ENCODE assay signal across 16 cellular contexts in the genomic region with DNA sequence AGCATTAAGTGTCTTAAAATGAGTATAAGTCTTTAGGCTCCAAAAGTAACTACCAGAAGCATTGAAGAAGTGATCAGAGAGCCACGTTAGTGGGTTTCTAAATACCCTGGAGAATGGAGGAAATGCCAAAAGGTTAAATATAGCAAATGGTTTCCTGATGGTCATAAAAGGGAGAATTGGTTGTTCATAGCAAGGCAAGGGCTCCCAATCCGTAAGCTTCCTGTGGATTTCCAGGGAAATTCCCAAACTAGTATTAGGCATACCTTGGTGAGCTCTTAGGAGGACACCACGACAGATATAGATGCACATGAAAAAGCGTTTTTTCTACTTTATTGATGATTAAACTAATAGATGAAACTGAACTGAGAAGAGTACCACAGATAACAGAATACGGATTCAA.
A peak's percentile ranks its signal among the peaks of the same experiment; 100 is the strongest.
DNase-seq lines count a peak whose midpoint lies in the region; ATAC-seq and TF ChIP-seq lines count a peak whose summit lies in the region.
"Had no signal": no experiment of that assay in that cellular context is flagged by ENCODE, and none has a peak within 500 bp of the region (broad histone marks: within the 10 kb centered on the region; RNA-seq: fewer than 3 reads in every experiment).

No MANE protein-coding gene starts in this region.

- TF ChIP-seq POLR2A in esophagus muscularis mucosa (IDR thresholded peaks at IDR 0.05; ENCODE audit: low read depth): no peak

- H3K9me3 ChIP-seq in esophagus muscularis mucosa: no peaks in the 10 kb centered on the region

- peaks cover 0 to 14% (median 9%) of the 10 kb centered on the region in 4 donors for H3K4me1 ChIP-seq in esophagus muscularis mucosa

- TF ChIP-seq EP300 in esophagus muscularis mucosa (IDR thresholded peaks at IDR 0.05): no peak

- WGBS in esophagus muscularis mucosa: 81% methylated on average over 5 of the region's 5 CpGs

- ATAC-seq in SK-N-SH treated with all-trans-retinoic acid at 6 μM for 48 hours (no peak), HG03432 (IDR thresholded peaks at IDR 0.05; ENCODE audit: unreplicated experiment) (no peak)
- ATAC-seq: GM12878 had no signal

- H3K27ac ChIP-seq in esophagus muscularis mucosa (replicated peaks in 1 of 4): no peak overlapping the region
- H3K27ac ChIP-seq: GM23248 had no signal

- DNase-seq in dermis blood vessel endothelial cell: peak; percentile 67
- peak; percentile 31 for DNase-seq in glomerular endothelial cell (ENCODE audit: extremely low read depth, low read depth, low spot score)
- peak; percentile 13 for DNase-seq in pulmonary artery endothelial cell (ENCODE audit: low read depth, low spot score)
- no peak for DNase-seq in esophagus muscularis mucosa (ENCODE audit: extremely low spot score)
- DNase-seq: CD4-positive, alpha-beta T cell; CD8-positive, alpha-beta memory T cell; DMS 273 treated with DMSO at 0.1 percent for 48 hours; DMS79; EL; GDM1; GM23248; H7; HCEC 1CT had no signal

- TF ChIP-seq CTCF in esophagus muscularis mucosa (IDR thresholded peaks at IDR 0.05): no peak

- intact Hi-C loops in esophagus muscularis mucosa (cut with DNase I): no loop called here

- no peaks in the 10 kb centered on the region for H3K36me3 ChIP-seq in esophagus muscularis mucosa

- H3K4me3 ChIP-seq in esophagus muscularis mucosa: no peak overlapping the region
- H3K4me3 ChIP-seq: GM12878, GM23248 had no signal

- H3K27me3 ChIP-seq in esophagus muscularis mucosa: no peaks in the 10 kb centered on the region

TF ChIP-seq in SK-N-SH treated with all-trans-retinoic acid at 6 μM for 48 hours, 23 proteins besides CTCF, POLR2A, EP300 and RAD21:
- TF ChIP-seq CSDC2 (CRISPR knock-in tag; IDR thresholded peaks at IDR 0.05): no peak
- no peak for TF ChIP-seq ESRRG (CRISPR knock-in tag; IDR thresholded peaks at IDR 0.05)
- TF ChIP-seq, protein P1, sequence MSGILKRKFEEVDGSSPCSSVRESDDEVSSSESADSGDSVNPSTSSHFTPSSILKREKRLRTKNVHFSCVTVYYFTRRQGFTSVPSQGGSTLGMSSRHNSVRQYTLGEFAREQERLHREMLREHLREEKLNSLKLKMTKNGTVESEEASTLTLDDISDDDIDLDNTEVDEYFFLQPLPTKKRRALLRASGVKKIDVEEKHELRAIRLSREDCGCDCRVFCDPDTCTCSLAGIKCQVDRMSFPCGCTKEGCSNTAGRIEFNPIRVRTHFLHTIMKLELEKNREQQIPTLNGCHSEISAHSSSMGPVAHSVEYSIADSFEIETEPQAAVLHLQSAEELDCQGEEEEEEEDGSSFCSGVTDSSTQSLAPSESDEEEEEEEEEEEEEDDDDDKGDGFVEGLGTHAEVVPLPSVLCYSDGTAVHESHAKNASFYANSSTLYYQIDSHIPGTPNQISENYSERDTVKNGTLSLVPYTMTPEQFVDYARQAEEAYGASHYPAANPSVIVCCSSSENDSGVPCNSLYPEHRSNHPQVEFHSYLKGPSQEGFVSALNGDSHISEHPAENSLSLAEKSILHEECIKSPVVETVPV (CRISPR knock-in tag; IDR thresholded peaks at IDR 0.05): no peak
- no peak for TF ChIP-seq ZNF70 (CRISPR knock-in tag; IDR thresholded peaks at IDR 0.05)
- no peak for TF ChIP-seq GLIS3 (CRISPR knock-in tag; IDR thresholded peaks at IDR 0.05)
- TF ChIP-seq TCF4 (CRISPR knock-in tag; IDR thresholded peaks at IDR 0.05; ENCODE audit: borderline replicate concordance): no peak
- no peak for TF ChIP-seq ZNF8 (CRISPR knock-in tag; IDR thresholded peaks at IDR 0.05)
- TF ChIP-seq SNAI2 (CRISPR knock-in tag; IDR thresholded peaks at IDR 0.05): no peak
- TF ChIP-seq, protein P2, sequence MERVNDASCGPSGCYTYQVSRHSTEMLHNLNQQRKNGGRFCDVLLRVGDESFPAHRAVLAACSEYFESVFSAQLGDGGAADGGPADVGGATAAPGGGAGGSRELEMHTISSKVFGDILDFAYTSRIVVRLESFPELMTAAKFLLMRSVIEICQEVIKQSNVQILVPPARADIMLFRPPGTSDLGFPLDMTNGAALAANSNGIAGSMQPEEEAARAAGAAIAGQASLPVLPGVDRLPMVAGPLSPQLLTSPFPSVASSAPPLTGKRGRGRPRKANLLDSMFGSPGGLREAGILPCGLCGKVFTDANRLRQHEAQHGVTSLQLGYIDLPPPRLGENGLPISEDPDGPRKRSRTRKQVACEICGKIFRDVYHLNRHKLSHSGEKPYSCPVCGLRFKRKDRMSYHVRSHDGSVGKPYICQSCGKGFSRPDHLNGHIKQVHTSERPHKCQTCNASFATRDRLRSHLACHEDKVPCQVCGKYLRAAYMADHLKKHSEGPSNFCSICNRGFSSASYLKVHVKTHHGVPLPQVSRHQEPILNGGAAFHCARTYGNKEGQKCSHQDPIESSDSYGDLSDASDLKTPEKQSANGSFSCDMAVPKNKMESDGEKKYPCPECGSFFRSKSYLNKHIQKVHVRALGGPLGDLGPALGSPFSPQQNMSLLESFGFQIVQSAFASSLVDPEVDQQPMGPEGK (CRISPR knock-in tag; IDR thresholded peaks at IDR 0.05; ENCODE audit: borderline replicate concordance): no peak
- no peak for TF ChIP-seq ISL1 (CRISPR knock-in tag; IDR thresholded peaks at IDR 0.05)
- TF ChIP-seq, protein P3, sequence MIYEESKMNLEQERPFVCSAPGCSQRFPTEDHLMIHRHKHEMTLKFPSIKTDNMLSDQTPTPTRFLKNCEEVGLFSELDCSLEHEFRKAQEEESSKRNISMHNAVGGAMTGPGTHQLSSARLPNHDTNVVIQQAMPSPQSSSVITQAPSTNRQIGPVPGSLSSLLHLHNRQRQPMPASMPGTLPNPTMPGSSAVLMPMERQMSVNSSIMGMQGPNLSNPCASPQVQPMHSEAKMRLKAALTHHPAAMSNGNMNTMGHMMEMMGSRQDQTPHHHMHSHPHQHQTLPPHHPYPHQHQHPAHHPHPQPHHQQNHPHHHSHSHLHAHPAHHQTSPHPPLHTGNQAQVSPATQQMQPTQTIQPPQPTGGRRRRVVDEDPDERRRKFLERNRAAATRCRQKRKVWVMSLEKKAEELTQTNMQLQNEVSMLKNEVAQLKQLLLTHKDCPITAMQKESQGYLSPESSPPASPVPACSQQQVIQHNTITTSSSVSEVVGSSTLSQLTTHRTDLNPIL (CRISPR knock-in tag; IDR thresholded peaks at IDR 0.05; ENCODE audit: low read depth): no peak
- no peak for TF ChIP-seq TOX (CRISPR knock-in tag; IDR thresholded peaks at IDR 0.05; ENCODE audit: borderline replicate concordance)
- TF ChIP-seq, protein P4, sequence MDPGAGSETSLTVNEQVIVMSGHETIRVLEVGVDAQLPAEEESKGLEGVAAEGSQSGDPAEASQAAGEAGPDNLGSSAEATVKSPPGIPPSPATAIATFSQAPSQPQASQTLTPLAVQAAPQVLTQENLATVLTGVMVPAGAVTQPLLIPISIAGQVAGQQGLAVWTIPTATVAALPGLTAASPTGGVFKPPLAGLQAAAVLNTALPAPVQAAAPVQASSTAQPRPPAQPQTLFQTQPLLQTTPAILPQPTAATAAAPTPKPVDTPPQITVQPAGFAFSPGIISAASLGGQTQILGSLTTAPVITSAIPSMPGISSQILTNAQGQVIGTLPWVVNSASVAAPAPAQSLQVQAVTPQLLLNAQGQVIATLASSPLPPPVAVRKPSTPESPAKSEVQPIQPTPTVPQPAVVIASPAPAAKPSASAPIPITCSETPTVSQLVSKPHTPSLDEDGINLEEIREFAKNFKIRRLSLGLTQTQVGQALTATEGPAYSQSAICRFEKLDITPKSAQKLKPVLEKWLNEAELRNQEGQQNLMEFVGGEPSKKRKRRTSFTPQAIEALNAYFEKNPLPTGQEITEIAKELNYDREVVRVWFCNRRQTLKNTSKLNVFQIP (CRISPR knock-in tag; IDR thresholded peaks at IDR 0.05; ENCODE audit: borderline replicate concordance, low read depth): no peak
- TF ChIP-seq PPARA (CRISPR knock-in tag; IDR thresholded peaks at IDR 0.05; ENCODE audit: borderline replicate concordance): no peak
- TF ChIP-seq RARB (CRISPR knock-in tag; IDR thresholded peaks at IDR 0.05): no peak
- TF ChIP-seq, protein P5, sequence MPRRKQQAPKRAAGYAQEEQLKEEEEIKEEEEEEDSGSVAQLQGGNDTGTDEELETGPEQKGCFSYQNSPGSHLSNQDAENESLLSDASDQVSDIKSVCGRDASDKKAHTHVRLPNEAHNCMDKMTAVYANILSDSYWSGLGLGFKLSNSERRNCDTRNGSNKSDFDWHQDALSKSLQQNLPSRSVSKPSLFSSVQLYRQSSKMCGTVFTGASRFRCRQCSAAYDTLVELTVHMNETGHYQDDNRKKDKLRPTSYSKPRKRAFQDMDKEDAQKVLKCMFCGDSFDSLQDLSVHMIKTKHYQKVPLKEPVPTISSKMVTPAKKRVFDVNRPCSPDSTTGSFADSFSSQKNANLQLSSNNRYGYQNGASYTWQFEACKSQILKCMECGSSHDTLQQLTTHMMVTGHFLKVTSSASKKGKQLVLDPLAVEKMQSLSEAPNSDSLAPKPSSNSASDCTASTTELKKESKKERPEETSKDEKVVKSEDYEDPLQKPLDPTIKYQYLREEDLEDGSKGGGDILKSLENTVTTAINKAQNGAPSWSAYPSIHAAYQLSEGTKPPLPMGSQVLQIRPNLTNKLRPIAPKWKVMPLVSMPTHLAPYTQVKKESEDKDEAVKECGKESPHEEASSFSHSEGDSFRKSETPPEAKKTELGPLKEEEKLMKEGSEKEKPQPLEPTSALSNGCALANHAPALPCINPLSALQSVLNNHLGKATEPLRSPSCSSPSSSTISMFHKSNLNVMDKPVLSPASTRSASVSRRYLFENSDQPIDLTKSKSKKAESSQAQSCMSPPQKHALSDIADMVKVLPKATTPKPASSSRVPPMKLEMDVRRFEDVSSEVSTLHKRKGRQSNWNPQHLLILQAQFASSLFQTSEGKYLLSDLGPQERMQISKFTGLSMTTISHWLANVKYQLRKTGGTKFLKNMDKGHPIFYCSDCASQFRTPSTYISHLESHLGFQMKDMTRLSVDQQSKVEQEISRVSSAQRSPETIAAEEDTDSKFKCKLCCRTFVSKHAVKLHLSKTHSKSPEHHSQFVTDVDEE (CRISPR knock-in tag; IDR thresholded peaks at IDR 0.05): no peak
- TF ChIP-seq ZNF565 (CRISPR knock-in tag; conservative IDR thresholded peaks at IDR 0.05; ENCODE audit: low read depth): no peak
- no peak for TF ChIP-seq BACH2 (CRISPR knock-in tag; IDR thresholded peaks at IDR 0.05; ENCODE audit: borderline replicate concordance)
- no peak for TF ChIP-seq ZFP30 (CRISPR knock-in tag; IDR thresholded peaks at IDR 0.05)
- no peak for TF ChIP-seq ARNTL (CRISPR knock-in tag; IDR thresholded peaks at IDR 0.05; ENCODE audit: borderline replicate concordance, low read depth)
